Comparison of ENCODE assay signal across 18 cellular contexts in the genomic region with DNA sequence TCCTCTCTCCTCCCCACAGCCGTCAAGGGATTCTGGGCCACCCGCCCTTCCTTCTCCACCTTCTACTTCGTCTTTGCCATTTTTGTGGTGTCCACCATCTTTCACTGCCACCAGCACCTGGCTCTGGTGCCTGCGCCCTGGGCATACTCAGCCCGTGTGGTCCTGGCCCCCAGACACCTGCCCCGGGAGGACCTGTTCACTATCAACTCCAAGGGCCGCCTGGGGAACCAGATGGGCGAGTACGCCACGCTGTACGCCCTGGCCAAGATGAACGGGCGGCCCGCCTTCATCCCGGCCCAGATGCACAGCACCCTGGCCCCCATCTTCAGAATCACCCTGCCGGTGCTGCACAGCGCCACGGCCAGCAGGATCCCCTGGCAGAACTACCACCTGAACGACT. TPM values are rescaled to one million over a fixed set of nuclear protein-coding genes. Genes with fewer than 3 reads are reported as not detected.
"Had no signal": no experiment of that assay in that cellular context is flagged by ENCODE, and none has a peak within 500 bp of the region (broad histone marks: within the 10 kb centered on the region; RNA-seq: fewer than 3 reads in every experiment).

No MANE protein-coding gene starts in this region.

RNA-seq across cellular contexts. Expression of a gene that starts 7.2 kb away (rescaled TPM):
- total RNA-seq: ascending aorta, body of pancreas, bronchial epithelial cell, cardiac septum, cerebellum had no signal
- polyA plus RNA-seq: cardiac muscle cell had no signal

RNA-seq across cellular contexts. Expression of a gene that starts 15.8 kb away (rescaled TPM):
- total RNA-seq: activated naive CD4-positive, alpha-beta T cell treated with anti-CD3 and anti-CD28 coated beads for 36 hours; activated naive CD4-positive, alpha-beta T cell treated with anti-CD3 and anti-CD28 coated beads, Interleukin-2, amount 50 U/mL, for 72 hours; activated naive CD8-positive, alpha-beta T cell treated with anti-CD3 and anti-CD28 coated beads for 36 hours; activated naive CD8-positive, alpha-beta T cell treated with anti-CD3 and anti-CD28 coated beads, Interleukin-2, amount 10 ng/mL, durations not matched to agents 7 days and 5 days; activated T-cell treated with anti-CD3 and anti-CD28 coated beads, Interleukin-2, amount 50 U/mL, for 72 hours; activated T-helper 1 cell treated with anti-CD3 and anti-CD28 coated beads, Interleukin-12 subunit alpha, Interleukin-12 subunit beta, Interleukin-2, Interleukin-4 antibody, amounts not matched to agents 30 ng/mL and 10 ng/mL and 1 ng/mL, durations not matched to agents 14 hours and 24 hours and 36 hours; activated T-helper 17 cell treated with anti-CD3 and anti-CD28 coated beads, Interleukin-2, amount 50 U/mL, for 72 hours; activated T-helper 2 cell treated with anti-CD3 and anti-CD28 coated beads, Interferon-gamma antibody, Interleukin-2, Interleukin-4, amounts not matched to agents 10 μg/mL and 5 μg/mL and 100 μg/mL, durations not matched to agents 14 hours and 24 hours and 36 hours; adrenal gland; aorta; ascending aorta; astrocyte; cardiac muscle cell; cardiac septum; chondrocyte had no signal

RNA-seq across cellular contexts. Expression of a gene that starts 34.0 kb away (rescaled TPM):
- total RNA-seq: ascending aorta had no signal
